Comparison of ENCODE assay signal across 15 cellular contexts in the genomic region with DNA sequence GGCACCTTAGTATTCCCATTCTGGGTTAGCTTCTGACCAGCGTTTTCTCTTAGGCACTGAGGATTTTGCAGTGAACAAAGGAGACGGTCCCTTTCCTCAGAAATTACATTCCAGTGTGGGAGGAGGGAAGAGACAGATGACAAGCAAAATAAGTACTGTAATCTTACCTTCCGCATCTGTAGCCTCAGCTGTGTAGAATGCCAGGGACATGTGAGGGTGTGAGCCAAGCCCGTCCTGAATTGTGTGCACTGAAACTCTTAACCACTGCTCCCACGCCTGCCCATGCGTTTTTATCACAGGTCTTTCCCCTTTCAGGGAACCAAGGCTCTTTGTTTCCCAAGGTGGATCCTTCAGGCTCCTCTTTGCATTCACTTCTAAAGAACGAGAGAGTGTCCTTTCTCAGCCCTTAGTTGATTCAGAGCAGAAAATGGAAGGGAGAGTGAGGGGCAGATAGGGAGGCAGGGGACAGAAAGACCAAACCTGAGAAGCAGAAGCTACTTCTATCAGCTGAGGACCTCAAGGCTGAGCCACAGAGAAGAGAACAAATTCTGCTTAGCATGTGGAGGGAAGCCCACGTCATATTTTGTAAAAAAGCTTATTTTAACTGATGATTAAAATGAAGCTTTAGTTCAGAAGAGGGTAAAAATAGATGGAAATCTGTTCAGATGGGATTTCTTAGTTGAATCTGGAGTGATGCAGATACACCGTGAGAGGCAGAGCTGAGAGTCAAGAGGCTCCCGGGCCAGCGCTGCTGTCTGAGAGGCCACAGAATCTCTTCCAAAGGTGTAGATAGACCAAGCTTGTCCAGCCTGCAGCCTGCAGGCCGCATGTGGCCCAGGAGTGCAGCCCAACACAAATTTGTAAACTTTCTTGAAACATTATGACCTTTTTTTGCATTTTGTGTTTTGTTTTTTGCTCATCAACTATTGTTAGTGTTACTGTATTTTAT.
A peak's percentile ranks its signal among the peaks of the same experiment; 100 is the strongest.
DNase-seq lines count a peak whose midpoint lies in the region; ATAC-seq and TF ChIP-seq lines count a peak whose summit lies in the region.
"Had no signal": no experiment of that assay in that cellular context is flagged by ENCODE, and none has a peak within 500 bp of the region (broad histone marks: within the 10 kb centered on the region; RNA-seq: fewer than 3 reads in every experiment).

No MANE protein-coding gene starts in this region.

- DNase-seq in activated naive CD4-positive, alpha-beta T cell (lab: John Stamatoyannopoulos, UW) = no peak
- DNase-seq in WTC11 (ENCODE audit: low spot score) (no peak), superior temporal gyrus (ENCODE audit: extremely low spot score) (peak; percentile 80), HT-29 (ENCODE audit: low spot score) (no peak), ACHN (no peak)
- DNase-seq: AML-193; HCEC 1CT; MV-4-11; NCI-H446; stimulated activated CD4-positive, alpha-beta T cell treated with anti-CD3 and anti-CD28 coated beads, Interleukin-2, amount 100 ng/mL, for 48 hours had no signal

- in situ Hi-C loops in ACHN (cut with HindIII; ENCODE audit: low pct_ligation_motif_present, low pct_unique_long_range_greater_than_20kb, low sequenced_read_pairs) = no loop called here

- peak overlapping the region; percentile 96 for H3K27ac ChIP-seq in layer of hippocampus (ENCODE audit: low read depth, low read length)

- H3K27me3 ChIP-seq in layer of hippocampus (ENCODE audit: control insufficient read depth, insufficient read depth, low read length) = no peaks in the 10 kb centered on the region

- H3K27me3 Mint-ChIP-seq in activated naive CD4-positive, alpha-beta T cell treated with anti-CD3 and anti-CD28 coated beads, Interleukin-2, amount 50 U/mL, for 24 hours = no peaks in the 10 kb centered on the region
- H3K27me3 Mint-ChIP-seq in WTC11 (ENCODE audit: low read depth) = no peaks in the 10 kb centered on the region
- H3K27me3 Mint-ChIP-seq: stimulated activated memory B cell treated with anti-CD40 and anti-IgM and Interleukin-4, amounts not matched to agents 10 μg/mL and 1 μg/mL and 100 μg/mL, for 72 hours had no signal

- 0 out of 2 replicates have a peak, but pooled peaks have one; percentile 13 for ATAC-seq in WTC11
- no peak for ATAC-seq in GM19328 (IDR thresholded peaks at IDR 0.05; ENCODE audit: unreplicated experiment)
- ATAC-seq: stimulated activated memory B cell treated with anti-CD40 and anti-IgM and Interleukin-4, amounts not matched to agents 10 μg/mL and 1 μg/mL and 100 μg/mL, for 72 hours had no signal

- H3K27ac Mint-ChIP-seq in activated naive CD4-positive, alpha-beta T cell treated with anti-CD3 and anti-CD28 coated beads, Interleukin-2, amount 50 U/mL, for 24 hours = peak overlapping the region; percentile 81
- peak overlapping the region; percentile 69 for H3K27ac Mint-ChIP-seq in WTC11
- H3K27ac Mint-ChIP-seq: activated T-helper 1 cell treated with anti-CD3 and anti-CD28 coated beads, Interleukin-12 subunit alpha, Interleukin-12 subunit beta, Interleukin-2, Interleukin-4 antibody, amounts not matched to agents 30 ng/mL and 10 ng/mL and 1 ng/mL, durations not matched to agents 14 hours and 24 hours and 36 hours; stimulated activated memory B cell treated with anti-CD40 and anti-IgM and Interleukin-4, amounts not matched to agents 10 μg/mL and 1 μg/mL and 100 μg/mL, for 72 hours had no signal

- no peaks in the 10 kb centered on the region for H3K9me3 Mint-ChIP-seq in activated naive CD4-positive, alpha-beta T cell treated with anti-CD3 and anti-CD28 coated beads, Interleukin-2, amount 50 U/mL, for 24 hours
- H3K9me3 Mint-ChIP-seq in WTC11 = no peaks in the 10 kb centered on the region
- H3K9me3 Mint-ChIP-seq: activated T-helper 1 cell treated with anti-CD3 and anti-CD28 coated beads, Interleukin-12 subunit alpha, Interleukin-12 subunit beta, Interleukin-2, Interleukin-4 antibody, amounts not matched to agents 30 ng/mL and 10 ng/mL and 1 ng/mL, durations not matched to agents 14 hours and 24 hours and 36 hours; stimulated activated memory B cell treated with anti-CD40 and anti-IgM and Interleukin-4, amounts not matched to agents 10 μg/mL and 1 μg/mL and 100 μg/mL, for 72 hours had no signal

- peak overlapping the region; percentile 70 for H3K4me3 Mint-ChIP-seq in activated naive CD4-positive, alpha-beta T cell treated with anti-CD3 and anti-CD28 coated beads, Interleukin-2, amount 50 U/mL, for 24 hours
- no peak overlapping the region for H3K4me3 Mint-ChIP-seq in WTC11
- H3K4me3 Mint-ChIP-seq: activated T-helper 1 cell treated with anti-CD3 and anti-CD28 coated beads, Interleukin-12 subunit alpha, Interleukin-12 subunit beta, Interleukin-2, Interleukin-4 antibody, amounts not matched to agents 30 ng/mL and 10 ng/mL and 1 ng/mL, durations not matched to agents 14 hours and 24 hours and 36 hours; stimulated activated memory B cell treated with anti-CD40 and anti-IgM and Interleukin-4, amounts not matched to agents 10 μg/mL and 1 μg/mL and 100 μg/mL, for 72 hours had no signal

- H3K4me1 Mint-ChIP-seq in activated naive CD4-positive, alpha-beta T cell treated with anti-CD3 and anti-CD28 coated beads, Interleukin-2, amount 50 U/mL, for 24 hours = peaks cover 33% of the 10 kb centered on the region
- H3K4me1 Mint-ChIP-seq in WTC11 = peaks cover 66% of the 10 kb centered on the region

- POLR2A ChIA-PET in WTC11 (lab: Charles Lee) = no interaction called here

- H3K36me3 Mint-ChIP-seq in activated naive CD4-positive, alpha-beta T cell treated with anti-CD3 and anti-CD28 coated beads, Interleukin-2, amount 50 U/mL, for 24 hours = peaks cover 3% of the 10 kb centered on the region
- H3K36me3 Mint-ChIP-seq in WTC11 = no peaks in the 10 kb centered on the region

- CTCF ChIA-PET in WTC11 (lab: Charles Lee) = interaction anchor here (0.6 to 0.9 kb wide), 2 partner anchors 37 to 1226 kb away, joined by 3 read pairs; no protein-coding TSS in a partner anchor

- TF ChIP-seq CTCF in WTC11 (IDR thresholded peaks at IDR 0.05) = no peak

TF ChIP-seq in WTC11, 78 proteins besides CTCF, POLR2A, EP300 and RAD21 (continues in another document):
- TF ChIP-seq, protein P1, sequence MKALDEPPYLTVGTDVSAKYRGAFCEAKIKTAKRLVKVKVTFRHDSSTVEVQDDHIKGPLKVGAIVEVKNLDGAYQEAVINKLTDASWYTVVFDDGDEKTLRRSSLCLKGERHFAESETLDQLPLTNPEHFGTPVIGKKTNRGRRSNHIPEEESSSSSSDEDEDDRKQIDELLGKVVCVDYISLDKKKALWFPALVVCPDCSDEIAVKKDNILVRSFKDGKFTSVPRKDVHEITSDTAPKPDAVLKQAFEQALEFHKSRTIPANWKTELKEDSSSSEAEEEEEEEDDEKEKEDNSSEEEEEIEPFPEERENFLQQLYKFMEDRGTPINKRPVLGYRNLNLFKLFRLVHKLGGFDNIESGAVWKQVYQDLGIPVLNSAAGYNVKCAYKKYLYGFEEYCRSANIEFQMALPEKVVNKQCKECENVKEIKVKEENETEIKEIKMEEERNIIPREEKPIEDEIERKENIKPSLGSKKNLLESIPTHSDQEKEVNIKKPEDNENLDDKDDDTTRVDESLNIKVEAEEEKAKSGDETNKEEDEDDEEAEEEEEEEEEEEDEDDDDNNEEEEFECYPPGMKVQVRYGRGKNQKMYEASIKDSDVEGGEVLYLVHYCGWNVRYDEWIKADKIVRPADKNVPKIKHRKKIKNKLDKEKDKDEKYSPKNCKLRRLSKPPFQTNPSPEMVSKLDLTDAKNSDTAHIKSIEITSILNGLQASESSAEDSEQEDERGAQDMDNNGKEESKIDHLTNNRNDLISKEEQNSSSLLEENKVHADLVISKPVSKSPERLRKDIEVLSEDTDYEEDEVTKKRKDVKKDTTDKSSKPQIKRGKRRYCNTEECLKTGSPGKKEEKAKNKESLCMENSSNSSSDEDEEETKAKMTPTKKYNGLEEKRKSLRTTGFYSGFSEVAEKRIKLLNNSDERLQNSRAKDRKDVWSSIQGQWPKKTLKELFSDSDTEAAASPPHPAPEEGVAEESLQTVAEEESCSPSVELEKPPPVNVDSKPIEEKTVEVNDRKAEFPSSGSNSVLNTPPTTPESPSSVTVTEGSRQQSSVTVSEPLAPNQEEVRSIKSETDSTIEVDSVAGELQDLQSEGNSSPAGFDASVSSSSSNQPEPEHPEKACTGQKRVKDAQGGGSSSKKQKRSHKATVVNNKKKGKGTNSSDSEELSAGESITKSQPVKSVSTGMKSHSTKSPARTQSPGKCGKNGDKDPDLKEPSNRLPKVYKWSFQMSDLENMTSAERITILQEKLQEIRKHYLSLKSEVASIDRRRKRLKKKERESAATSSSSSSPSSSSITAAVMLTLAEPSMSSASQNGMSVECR (CRISPR knock-in tag; IDR thresholded peaks at IDR 0.05; ENCODE audit: borderline replicate concordance) = no peak
- TF ChIP-seq, protein P2, sequence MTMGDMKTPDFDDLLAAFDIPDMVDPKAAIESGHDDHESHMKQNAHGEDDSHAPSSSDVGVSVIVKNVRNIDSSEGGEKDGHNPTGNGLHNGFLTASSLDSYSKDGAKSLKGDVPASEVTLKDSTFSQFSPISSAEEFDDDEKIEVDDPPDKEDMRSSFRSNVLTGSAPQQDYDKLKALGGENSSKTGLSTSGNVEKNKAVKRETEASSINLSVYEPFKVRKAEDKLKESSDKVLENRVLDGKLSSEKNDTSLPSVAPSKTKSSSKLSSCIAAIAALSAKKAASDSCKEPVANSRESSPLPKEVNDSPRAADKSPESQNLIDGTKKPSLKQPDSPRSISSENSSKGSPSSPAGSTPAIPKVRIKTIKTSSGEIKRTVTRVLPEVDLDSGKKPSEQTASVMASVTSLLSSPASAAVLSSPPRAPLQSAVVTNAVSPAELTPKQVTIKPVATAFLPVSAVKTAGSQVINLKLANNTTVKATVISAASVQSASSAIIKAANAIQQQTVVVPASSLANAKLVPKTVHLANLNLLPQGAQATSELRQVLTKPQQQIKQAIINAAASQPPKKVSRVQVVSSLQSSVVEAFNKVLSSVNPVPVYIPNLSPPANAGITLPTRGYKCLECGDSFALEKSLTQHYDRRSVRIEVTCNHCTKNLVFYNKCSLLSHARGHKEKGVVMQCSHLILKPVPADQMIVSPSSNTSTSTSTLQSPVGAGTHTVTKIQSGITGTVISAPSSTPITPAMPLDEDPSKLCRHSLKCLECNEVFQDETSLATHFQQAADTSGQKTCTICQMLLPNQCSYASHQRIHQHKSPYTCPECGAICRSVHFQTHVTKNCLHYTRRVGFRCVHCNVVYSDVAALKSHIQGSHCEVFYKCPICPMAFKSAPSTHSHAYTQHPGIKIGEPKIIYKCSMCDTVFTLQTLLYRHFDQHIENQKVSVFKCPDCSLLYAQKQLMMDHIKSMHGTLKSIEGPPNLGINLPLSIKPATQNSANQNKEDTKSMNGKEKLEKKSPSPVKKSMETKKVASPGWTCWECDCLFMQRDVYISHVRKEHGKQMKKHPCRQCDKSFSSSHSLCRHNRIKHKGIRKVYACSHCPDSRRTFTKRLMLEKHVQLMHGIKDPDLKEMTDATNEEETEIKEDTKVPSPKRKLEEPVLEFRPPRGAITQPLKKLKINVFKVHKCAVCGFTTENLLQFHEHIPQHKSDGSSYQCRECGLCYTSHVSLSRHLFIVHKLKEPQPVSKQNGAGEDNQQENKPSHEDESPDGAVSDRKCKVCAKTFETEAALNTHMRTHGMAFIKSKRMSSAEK (CRISPR knock-in tag; IDR thresholded peaks at IDR 0.05; ENCODE audit: borderline replicate concordance) = no peak
